Comparison of ENCODE assay signal across 30 cellular contexts in genomic region chr9:17280350-17281012, GRCh38.
DNase-seq lines count a peak whose midpoint lies in the region; ATAC-seq and TF ChIP-seq lines count a peak whose summit lies in the region.
"Had no signal": no experiment of that assay in that cellular context is flagged by ENCODE, and none has a peak within 500 bp of the region (broad histone marks: within the 10 kb centered on the region; RNA-seq: fewer than 3 reads in every experiment).

No MANE protein-coding gene starts in this region.

- ATAC-seq in HG02798 (IDR thresholded peaks at IDR 0.05; ENCODE audit: poor library complexity, unreplicated experiment) (no peak), gastrocnemius medialis (no peak), left cardiac atrium (no peak)
- ATAC-seq: activated T-cell treated with anti-CD3 and anti-CD28 coated beads, Interleukin-2, amount 50 U/mL, for 72 hours; CD8-positive, alpha-beta T cell; HepG2; SK-N-SH treated with all-trans-retinoic acid at 6 μM for 48 hours; stimulated activated naive B cell treated with anti-CD40 and anti-IgM and Interleukin-4, amounts not matched to agents 10 μg/mL and 1 μg/mL and 100 μg/mL, for 72 hours had no signal

- no peaks in the 10 kb centered on the region for H3K4me1 ChIP-seq in gastrocnemius medialis
- H3K4me1 ChIP-seq: adrenal gland, HAP-1, suprapubic skin, upper lobe of left lung had no signal

- no peak overlapping the region for H3K27ac ChIP-seq in brain microvascular endothelial cell
- no peak overlapping the region for H3K27ac ChIP-seq in gastrocnemius medialis
- H3K27ac ChIP-seq: adrenal gland, ovary, skin epidermis, suprapubic skin, upper lobe of left lung had no signal

- no peaks in the 10 kb centered on the region for H3K9me3 ChIP-seq in gastrocnemius medialis
- H3K9me3 ChIP-seq: adrenal gland, HAP-1, ovary, suprapubic skin, upper lobe of left lung had no signal

- H3K4me3 ChIP-seq in brain microvascular endothelial cell (ENCODE audit: low read depth, low read length), result no peak overlapping the region
- H3K4me3 ChIP-seq in fibroblast of villous mesenchyme (ENCODE audit: low read depth, low read length), result no peak overlapping the region
- no peak overlapping the region for H3K4me3 ChIP-seq in gastrocnemius medialis
- H3K4me3 ChIP-seq: adrenal gland, HAP-1, ovary, skin epidermis, suprapubic skin, upper lobe of left lung had no signal

- no peak for TF ChIP-seq POLR2A in gastrocnemius medialis (IDR thresholded peaks at IDR 0.05)

- intact Hi-C loops in gastrocnemius medialis (cut with DNase I; ENCODE audit: low total_unique reads), result no loop called here
- intact Hi-C loops in left cardiac atrium (cut with DNase I), result no loop called here

- no peaks in the 10 kb centered on the region for H3K27me3 ChIP-seq in brain microvascular endothelial cell (replicated peaks)
- no peaks in the 10 kb centered on the region for H3K27me3 ChIP-seq in gastrocnemius medialis
- H3K27me3 ChIP-seq: adrenal gland, ovary, suprapubic skin, upper lobe of left lung had no signal

- TF ChIP-seq CTCF in brain microvascular endothelial cell (IDR thresholded peaks at IDR 0.05; ENCODE audit: low read depth, low read length, missing control alignments) (no peak), fibroblast of villous mesenchyme (IDR thresholded peaks at IDR 0.05; ENCODE audit: insufficient read depth, low read depth, low read length) (no peak), gastrocnemius medialis (IDR thresholded peaks at IDR 0.05 in 4 of 5, conservative IDR thresholded peaks at IDR 0.05 in 1 of 5) (no peak)

- DNase-seq in AG08395 (ENCODE audit: low spot score) (peak; percentile 9), HCEC 1CT (peak; percentile 29), brain microvascular endothelial cell (peak; percentile 10), fibroblast of villous mesenchyme (ENCODE audit: low read depth) (peak; percentile 39), gastrocnemius medialis (no peak), nucleus accumbens (lab: John Stamatoyannopoulos, UW) (no peak), left cardiac atrium (no peak)
- DNase-seq: 8988T; activated CD4-positive, alpha-beta T cell treated with anti-CD3 and anti-CD28 coated beads, Interleukin-2, amount 50 U/mL, for 4 hours; activated naive CD4-positive, alpha-beta T cell; activated T-cell treated with anti-CD3 and anti-CD28 coated beads, Interleukin-2, amount 50 U/mL, for 72 hours; adrenal gland; CD8-positive, alpha-beta T cell; DMS 273 treated with DMSO at 0.1 percent for 48 hours; hypothalamus; Karpas-422; mammary epithelial cell; NCI-H1436; NCI-H345; NCI-H69; ovary; Right ventricle myocardium superior; stimulated activated naive B cell treated with anti-CD40 and anti-IgM and Interleukin-4, amounts not matched to agents 10 μg/mL and 1 μg/mL and 100 μg/mL, for 72 hours; upper lobe of left lung had no signal

- in situ Hi-C loops in brain microvascular endothelial cell (cut with HindIII; ENCODE audit: low pct_ligation_motif_present, low sequenced_read_pairs), result no loop called here
- in situ Hi-C loops in gastrocnemius medialis (cut with MboI; ENCODE audit: low sequenced_read_pairs in 4 of 4), result no loop called here

- no peaks in the 10 kb centered on the region for H3K36me3 ChIP-seq in brain microvascular endothelial cell (replicated peaks)
- no peaks in the 10 kb centered on the region for H3K36me3 ChIP-seq in gastrocnemius medialis
- H3K36me3 ChIP-seq: adrenal gland, ovary had no signal

Comparison
In these comparisons a context has a peak if more than half of its experiments do, and no peak if none do; other contexts are left out.
1. DNase-seq: peak in AG08395 (single experiment), HCEC 1CT (single experiment), brain microvascular endothelial cell (single experiment) and fibroblast of villous mesenchyme (single experiment); none in gastrocnemius medialis (0 of 2), nucleus accumbens (0 of 56) and left cardiac atrium (single experiment).